In genomic region chr15:79943820-79944219, GRCh38 we compare ENCODE assay signal across 1 cellular context.
A peak's percentile ranks its signal among the peaks of the same experiment; 100 is the strongest.
TF ChIP-seq lines count a peak whose summit lies in the region.

No MANE protein-coding gene starts in this region.

TF ChIP-seq in GM12878, 131 proteins besides CTCF, POLR2A, EP300 and RAD21 (continued from another document):
- no peak for TF ChIP-seq IRF5 (IDR thresholded peaks at IDR 0.05; ENCODE audit: borderline replicate concordance)
- TF ChIP-seq ATF2 (IDR thresholded peaks at IDR 0.05; ENCODE audit: low read length), result peak; percentile 57; the same call in 1 of the 2 replicates
- TF ChIP-seq E2F4 (IDR thresholded peaks at IDR 0.05; ENCODE audit: low read depth, low read length), result no peak
- no peak for TF ChIP-seq BCLAF1 (IDR thresholded peaks at IDR 0.05)
- peak; percentile 55 for TF ChIP-seq MEF2B (IDR thresholded peaks at IDR 0.05; ENCODE audit: partially characterized antibody, poor library complexity, severe bottlenecking)
- no peak for TF ChIP-seq SRF (IDR thresholded peaks at IDR 0.05; ENCODE audit: low read depth in 2 of 2, low read length in 2 of 2)
- no peak for TF ChIP-seq KLF5 (IDR thresholded peaks at IDR 0.05; ENCODE audit: partially characterized antibody)
- 0 out of 2 replicates have a peak, but pooled peaks have one; percentile 18 for TF ChIP-seq CREB1 (IDR thresholded peaks at IDR 0.05; ENCODE audit: low read depth)
- TF ChIP-seq ZNF24 (IDR thresholded peaks at IDR 0.05), result peak; percentile 64; the same call in 1 of the 2 replicates
- TF ChIP-seq NFYA (IDR thresholded peaks at IDR 0.05; ENCODE audit: borderline replicate concordance, low read depth, low read length), result no peak
- TF ChIP-seq ZSCAN29 (IDR thresholded peaks at IDR 0.05), result no peak
- no peak for TF ChIP-seq CBX3 (IDR thresholded peaks at IDR 0.05; ENCODE audit: borderline replicate concordance, low read depth)
- TF ChIP-seq NFIC (IDR thresholded peaks at IDR 0.05; ENCODE audit: low read depth, low read length), result peak; percentile 63; the same call in 1 of the 2 replicates
- no peak for TF ChIP-seq WRNIP1 (IDR thresholded peaks at IDR 0.05; ENCODE audit: borderline replicate concordance, low read depth, low read length)
- TF ChIP-seq IKZF2 (IDR thresholded peaks at IDR 0.05), result peak; percentile 50 to 59; a peak in 2 of 4 replicates
- TF ChIP-seq RUNX3 (IDR thresholded peaks at IDR 0.05; ENCODE audit: low read length), result peak; percentile 67
- peak; percentile 71; the same call in 1 of the 2 replicates for TF ChIP-seq ATF7 (IDR thresholded peaks at IDR 0.05; ENCODE audit: low read depth)
- no peak for TF ChIP-seq PRDM15 (CRISPR knock-in tag; IDR thresholded peaks at IDR 0.05)
- TF ChIP-seq SKIL (IDR thresholded peaks at IDR 0.05; ENCODE audit: low read depth, poor library complexity, severe bottlenecking), result peak; percentile 63
- no peak; the same call in 1 of the 2 replicates for TF ChIP-seq FOXM1 (IDR thresholded peaks at IDR 0.05; ENCODE audit: low read depth, low read length)
- TF ChIP-seq TBL1XR1 (IDR thresholded peaks at IDR 0.05; ENCODE audit: low read depth, low read length), result no peak
- peak; percentile 90 for TF ChIP-seq MEF2A (IDR thresholded peaks at IDR 0.05; ENCODE audit: insufficient read depth, low read depth, low read length)
- no peak for TF ChIP-seq STAT3 (IDR thresholded peaks at IDR 0.05; ENCODE audit: low read depth, low read length)
- no peak for TF ChIP-seq ATF3 (IDR thresholded peaks at IDR 0.05; ENCODE audit: borderline replicate concordance, extremely low read depth, low read depth, low read length)
- peak; percentile 92 for TF ChIP-seq ZNF384 (IDR thresholded peaks at IDR 0.05; ENCODE audit: borderline replicate concordance, low read depth, low read length)
- no peak for TF ChIP-seq MYB (IDR thresholded peaks at IDR 0.05; ENCODE audit: borderline replicate concordance, low read depth, low read length)
- TF ChIP-seq BMI1 (IDR thresholded peaks at IDR 0.05; ENCODE audit: borderline replicate concordance), result no peak
- TF ChIP-seq MTA2 (IDR thresholded peaks at IDR 0.05; ENCODE audit: low read depth), result peak; percentile 79
- no peak for TF ChIP-seq ELK1 (IDR thresholded peaks at IDR 0.05; ENCODE audit: low read depth, low read length)
- peak; percentile 57 for TF ChIP-seq BCL3 (IDR thresholded peaks at IDR 0.05; ENCODE audit: borderline replicate concordance, insufficient read depth, low read depth, low read length, poor library complexity, severe bottlenecking)
- no peak for TF ChIP-seq SUPT20H (IDR thresholded peaks at IDR 0.05; ENCODE audit: borderline replicate concordance, control insufficient read depth, low read depth, low read length)
- TF ChIP-seq NRF1 (conservative IDR thresholded peaks at IDR 0.05; ENCODE audit: low read depth, low read length), result no peak
- TF ChIP-seq HCFC1 (IDR thresholded peaks at IDR 0.05; ENCODE audit: low read length), result no peak
